ENCODE assay signal across 1 cellular context in the genomic region with DNA sequence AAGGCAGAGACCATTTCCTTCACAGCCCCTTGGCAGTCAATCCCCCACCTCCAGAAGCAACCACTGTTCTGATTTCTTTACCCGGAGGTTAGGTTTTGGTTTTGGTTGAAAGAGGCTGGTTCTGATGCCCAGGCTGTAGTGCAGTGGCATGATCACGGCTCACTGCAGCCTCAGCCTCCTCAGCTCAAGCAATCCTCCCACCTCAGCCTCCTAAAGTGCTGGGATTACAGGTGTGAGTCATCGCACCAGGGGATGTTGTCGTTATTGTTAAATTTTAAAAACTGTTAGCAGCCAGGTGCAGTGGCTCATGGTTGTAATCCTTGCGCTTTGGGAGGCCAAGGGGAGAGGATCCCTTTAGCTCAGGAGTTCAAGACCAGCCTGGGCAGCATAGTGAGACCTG.
A peak's percentile ranks its signal among the peaks of the same experiment; 100 is the strongest.
TF ChIP-seq lines count a peak whose summit lies in the region.

No MANE protein-coding gene starts in this region.

TF ChIP-seq in HepG2, 621 proteins besides CTCF, POLR2A, EP300 and RAD21:
- TF ChIP-seq ZNF674 (CRISPR knock-in tag; IDR thresholded peaks at IDR 0.05; ENCODE audit: low read depth) (no peak), FOSL2 (CRISPR knock-in tag; IDR thresholded peaks at IDR 0.05) (0 out of 2 replicates have a peak, but pooled peaks have one; percentile 9)
- TF ChIP-seq, protein P1, sequence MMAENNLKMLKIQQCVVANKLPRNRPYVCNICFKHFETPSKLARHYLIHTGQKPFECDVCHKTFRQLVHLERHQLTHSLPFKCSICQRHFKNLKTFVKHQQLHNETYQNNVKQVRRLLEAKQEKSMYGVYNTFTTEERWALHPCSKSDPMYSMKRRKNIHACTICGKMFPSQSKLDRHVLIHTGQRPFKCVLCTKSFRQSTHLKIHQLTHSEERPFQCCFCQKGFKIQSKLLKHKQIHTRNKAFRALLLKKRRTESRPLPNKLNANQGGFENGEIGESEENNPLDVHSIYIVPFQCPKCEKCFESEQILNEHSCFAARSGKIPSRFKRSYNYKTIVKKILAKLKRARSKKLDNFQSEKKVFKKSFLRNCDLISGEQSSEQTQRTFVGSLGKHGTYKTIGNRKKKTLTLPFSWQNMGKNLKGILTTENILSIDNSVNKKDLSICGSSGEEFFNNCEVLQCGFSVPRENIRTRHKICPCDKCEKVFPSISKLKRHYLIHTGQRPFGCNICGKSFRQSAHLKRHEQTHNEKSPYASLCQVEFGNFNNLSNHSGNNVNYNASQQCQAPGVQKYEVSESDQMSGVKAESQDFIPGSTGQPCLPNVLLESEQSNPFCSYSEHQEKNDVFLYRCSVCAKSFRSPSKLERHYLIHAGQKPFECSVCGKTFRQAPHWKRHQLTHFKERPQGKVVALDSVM (CRISPR knock-in tag; IDR thresholded peaks at IDR 0.05) = peak; percentile 74
- TF ChIP-seq, protein P2, sequence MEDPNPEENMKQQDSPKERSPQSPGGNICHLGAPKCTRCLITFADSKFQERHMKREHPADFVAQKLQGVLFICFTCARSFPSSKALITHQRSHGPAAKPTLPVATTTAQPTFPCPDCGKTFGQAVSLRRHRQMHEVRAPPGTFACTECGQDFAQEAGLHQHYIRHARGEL (CRISPR knock-in tag; IDR thresholded peaks at IDR 0.05) = no peak
